In genomic region chr20:49484180-49485140, GRCh38 we compare ENCODE assay signal across 8 cellular contexts. TPM values are rescaled to one million over a fixed set of nuclear protein-coding genes. Genes with fewer than 3 reads are reported as not detected.
DNase-seq lines count a peak whose midpoint lies in the region; ATAC-seq and TF ChIP-seq lines count a peak whose summit lies in the region.

No MANE protein-coding gene starts in this region.

- peak overlapping the region; percentile 72 for H3K4me3 ChIP-seq in ACC112 (ENCODE audit: low read depth, low read length)
- peak overlapping the region; percentile 35 for H3K4me3 ChIP-seq in colonic mucosa

- intact Hi-C loops in colonic mucosa (cut with DNase I): loop anchor here (5.0 kb wide), 1 partner anchor 152 kb away; no protein-coding TSS in a partner anchor

- H3K27me3 ChIP-seq in ACC112 (ENCODE audit: insufficient read depth, low read length): peaks cover 64% of the 10 kb centered on the region
- peaks cover 23% of the 10 kb centered on the region for H3K27me3 ChIP-seq in colonic mucosa

- H3K9me3 ChIP-seq in colonic mucosa: no peaks in the 10 kb centered on the region

- H3K9ac ChIP-seq in colonic mucosa (ENCODE audit: low read depth in 2 of 2, low read length in 2 of 2): no peak overlapping the region

- H3K4me1 ChIP-seq in ACC112 (ENCODE audit: control insufficient read depth, insufficient read depth, low read length, unreplicated experiment) (no peaks in the 10 kb centered on the region), colonic mucosa (no peaks in the 10 kb centered on the region)

- peak; percentile 55 for TF ChIP-seq CTCF in colonic mucosa (IDR thresholded peaks at IDR 0.05)

- no peak overlapping the region for H2AFZ ChIP-seq in ACC112 (ENCODE audit: low read length, unreplicated experiment)

- H3K27ac ChIP-seq in ACC112 (ENCODE audit: low read depth, low read length) (no peak overlapping the region), colonic mucosa (no peak overlapping the region)

- ATAC-seq in GM18520 (IDR thresholded peaks at IDR 0.05; ENCODE audit: unreplicated experiment): no peak

- peak; percentile 21 for DNase-seq in GOT3 (lab: John Stamatoyannopoulos, UW)
- peak; percentile 88 for DNase-seq in NCI-H345 (lab: John Stamatoyannopoulos, UW)
- peak; percentile 84 for DNase-seq in activated CD4-positive, alpha-beta T cell treated with anti-CD3 and anti-CD28 coated beads for 48 hours
- DNase-seq in colonic mucosa: peak; percentile 64
- DNase-seq in left kidney (ENCODE audit: low read depth, low spot score): peak; percentile 95
- peak; percentile 25 to 61 (median 44) for DNase-seq in stimulated activated CD4-positive, alpha-beta T cell treated with anti-CD3 and anti-CD28 coated beads, Interleukin-1b, Interleukin-23, amount 100 ng/mL, for 24 hours (ENCODE audit: low read depth in 4 of 4, low spot score in 1 of 4)

- H3K79me2 ChIP-seq in ACC112 (ENCODE audit: control insufficient read depth, insufficient read depth, low read length, unreplicated experiment): no peaks in the 10 kb centered on the region

- H3K36me3 ChIP-seq in ACC112 (ENCODE audit: insufficient read depth, low read length) (no peaks in the 10 kb centered on the region), colonic mucosa (no peaks in the 10 kb centered on the region)

RNA-seq across cellular contexts. Expression of gene KCNB1, which starts 2.0 kb away (rescaled TPM):
- total RNA-seq in colonic mucosa: 1 to 10 TPM in 1 of 2 donors, under 1 TPM in 1; 0.37 to 1.9 TPM

Comparison
In these comparisons a context has a peak if more than half of its experiments do, and no peak if none do; other contexts are left out.
1. DNase-seq: peak in every context shown above with its lines; median percentile 95 in left kidney; 88 in NCI-H345; 84 in activated CD4-positive, alpha-beta T cell treated with anti-CD3 and anti-CD28 coated beads for 48 hours; 64 in colonic mucosa; 44 in stimulated activated CD4-positive, alpha-beta T cell treated with anti-CD3 and anti-CD28 coated beads, Interleukin-1b, Interleukin-23, amount 100 ng/mL, for 24 hours; 21 in GOT3.